ENCODE assay signal across 19 cellular contexts in the genomic region with DNA sequence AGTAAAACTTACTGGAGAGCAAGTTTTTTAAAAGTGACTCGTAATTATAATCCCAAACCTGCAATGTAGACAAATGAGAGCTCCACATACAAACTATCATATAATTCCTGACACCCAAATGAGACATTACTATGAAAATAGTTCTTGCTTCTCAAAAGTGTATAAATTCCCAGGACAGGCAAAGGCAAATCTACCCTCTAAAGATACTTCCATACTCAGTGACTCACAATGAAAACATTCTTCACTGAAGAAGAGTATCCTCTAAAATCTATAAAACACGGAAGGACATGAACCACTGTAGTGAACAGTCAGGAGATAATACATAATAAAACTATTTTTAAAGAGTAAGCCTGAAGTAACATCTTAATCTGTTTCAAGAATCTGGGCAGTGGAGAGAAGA.
A peak's percentile ranks its signal among the peaks of the same experiment; 100 is the strongest.
DNase-seq lines count a peak whose midpoint lies in the region; ATAC-seq lines count a peak whose summit lies in the region.
"Had no signal": no experiment of that assay in that cellular context is flagged by ENCODE, and none has a peak within 500 bp of the region (broad histone marks: within the 10 kb centered on the region; RNA-seq: fewer than 3 reads in every experiment).

No MANE protein-coding gene starts in this region.

- DNase-seq in EH (ENCODE audit: low read depth) (peak; percentile 9), RPMI7951 (ENCODE audit: low read depth) (peak; percentile 53), epithelial cell of prostate (ENCODE audit: low read depth, low spot score) (no peak), myocyte (ENCODE audit: low read depth) (peak; percentile 5), SW 1271 (lab: John Stamatoyannopoulos, UW) (no peak)
- DNase-seq: CD8-positive, alpha-beta memory T cell; DMS79; H9; MM.1S; NCI-H1092; NCI-H146; NCI-H2029 treated with DMSO at 0.1 percent for 48 hours; NCI-H2171; NCI-H526; PC-9 had no signal

- ATAC-seq in HG02884 (IDR thresholded peaks at IDR 0.05; ENCODE audit: unreplicated experiment) (no peak), HG03457 (IDR thresholded peaks at IDR 0.05; ENCODE audit: unreplicated experiment) (no peak), HG03354 (IDR thresholded peaks at IDR 0.05; ENCODE audit: poor library complexity, severe bottlenecking, unreplicated experiment) (no peak)

- H3K27ac ChIP-seq in epithelial cell of prostate = peak overlapping the region; percentile 47
- H3K27ac ChIP-seq: BLaER1 treated with 17β-estradiol and CSF1 and Interleukin-3, amounts not matched to agents 10 nM and 100 nM; PC-9 had no signal

Comparison
In these comparisons a context has a peak if more than half of its experiments do, and no peak if none do; other contexts are left out.
1. DNase-seq: peak in EH (single experiment), RPMI7951 (single experiment) and myocyte (single experiment); none in epithelial cell of prostate (single experiment) and SW 1271 (0 of 2).